33 cellular contexts compared by ENCODE assay signal in genomic region chrX:41543022-41543421, GRCh38.
"Had no signal": no experiment of that assay in that cellular context is flagged by ENCODE, and none has a peak within 500 bp of the region (broad histone marks: within the 10 kb centered on the region; RNA-seq: fewer than 3 reads in every experiment).

No MANE protein-coding gene starts in this region.

- H3K9me3 Mint-ChIP-seq: activated B cell treated with CpG ODN at 0.5 μM for 24 hours; activated CD4-positive, alpha-beta memory T cell treated with anti-CD3 and anti-CD28 coated beads for 36 hours; activated naive CD4-positive, alpha-beta T cell treated with anti-CD3 and anti-CD28 coated beads for 36 hours; activated naive CD4-positive, alpha-beta T cell treated with anti-CD3 and anti-CD28 coated beads, Interleukin-2, amount 50 U/mL, for 24 hours; activated T-helper 1 cell treated with anti-CD3 and anti-CD28 coated beads, Interleukin-12 subunit alpha, Interleukin-12 subunit beta, Interleukin-2, Interleukin-4 antibody, amounts not matched to agents 30 ng/mL and 10 ng/mL and 1 ng/mL, durations not matched to agents 14 hours and 24 hours and 36 hours; activated T-helper 2 cell treated with anti-CD3 and anti-CD28 coated beads, Interferon-gamma antibody, Interleukin-2, Interleukin-4, amounts not matched to agents 10 μg/mL and 5 μg/mL and 100 μg/mL, durations not matched to agents 14 hours and 24 hours and 36 hours; effector memory CD8-positive, alpha-beta T cell; T-helper 2 cell treated with Interferon-gamma antibody and Interleukin-4, amounts not matched to agents 5 μg/mL and 100 μg/mL, for 36 hours had no signal

- H3K27ac Mint-ChIP-seq: activated B cell treated with CpG ODN at 0.5 μM for 24 hours; activated CD4-positive, alpha-beta memory T cell treated with anti-CD3 and anti-CD28 coated beads for 36 hours; activated CD8-positive, alpha-beta memory T cell treated with anti-CD3 and anti-CD28 coated beads, Interleukin-2, amount 10 ng/mL, durations not matched to agents 7 days and 5 days; activated CD8-positive, alpha-beta T cell treated with anti-CD3 and anti-CD28 coated beads, Interleukin-2, amount 10 ng/mL, durations not matched to agents 7 days and 5 days; activated naive CD4-positive, alpha-beta T cell treated with anti-CD3 and anti-CD28 coated beads for 36 hours; activated naive CD4-positive, alpha-beta T cell treated with anti-CD3 and anti-CD28 coated beads, Interleukin-2, amount 50 U/mL, for 24 hours; activated T-helper 1 cell treated with anti-CD3 and anti-CD28 coated beads, Interleukin-12 subunit alpha, Interleukin-12 subunit beta, Interleukin-2, Interleukin-4 antibody, amounts not matched to agents 30 ng/mL and 10 ng/mL and 1 ng/mL, durations not matched to agents 14 hours and 24 hours and 36 hours; activated T-helper 2 cell treated with anti-CD3 and anti-CD28 coated beads, Interferon-gamma antibody, Interleukin-2, Interleukin-4, amounts not matched to agents 10 μg/mL and 5 μg/mL and 100 μg/mL, durations not matched to agents 14 hours and 24 hours and 36 hours; effector memory CD8-positive, alpha-beta T cell; T-helper 17 cell; T-helper 2 cell treated with Interferon-gamma antibody and Interleukin-4, amounts not matched to agents 5 μg/mL and 100 μg/mL, for 36 hours had no signal

- H3K4me1 Mint-ChIP-seq: activated B cell treated with CpG ODN at 0.5 μM for 24 hours; activated naive CD4-positive, alpha-beta T cell treated with anti-CD3 and anti-CD28 coated beads, Interleukin-2, amount 50 U/mL, for 24 hours had no signal

- H3K36me3 ChIP-seq: adrenal gland, gastroesophageal sphincter, WERI-Rb-1 had no signal

- H3K27me3 ChIP-seq: adrenal gland, body of pancreas, esophagus squamous epithelium, gastroesophageal sphincter had no signal

- H3K9me3 ChIP-seq: adrenal gland, body of pancreas, esophagus squamous epithelium, gastroesophageal sphincter, heart right ventricle had no signal

- H3K4me1 ChIP-seq: adrenal gland, body of pancreas, esophagus squamous epithelium, gastroesophageal sphincter, heart right ventricle had no signal

- DNase-seq: activated B cell treated with CpG ODN at 0.5 μM for 24 hours; activated CD4-positive, alpha-beta memory T cell treated with anti-CD3 and anti-CD28 coated beads for 36 hours; activated CD4-positive, alpha-beta T cell treated with anti-CD3 and anti-CD28 coated beads for 48 hours; activated CD8-positive, alpha-beta memory T cell treated with anti-CD3 and anti-CD28 coated beads, Interleukin-2, amount 10 ng/mL, durations not matched to agents 7 days and 5 days; activated CD8-positive, alpha-beta memory T cell treated with anti-CD3 and anti-CD28 coated beads, Interleukin-2, amount 50 U/mL, for 4 hours; activated CD8-positive, alpha-beta T cell treated with anti-CD3 and anti-CD28 coated beads, Interleukin-2, amount 10 ng/mL, durations not matched to agents 7 days and 5 days; activated effector memory CD4-positive, alpha-beta T cell treated with anti-CD3 and anti-CD28 coated beads, Interleukin-2, amount 50 U/mL, for 16 hours; activated naive CD4-positive, alpha-beta T cell treated with anti-CD3 and anti-CD28 coated beads for 36 hours; activated T-cell treated with anti-CD3 and anti-CD28 coated beads, Interleukin-2, amount 50 U/mL, for 1 hour; activated T-cell treated with anti-CD3 and anti-CD28 coated beads, Interleukin-2, amount 50 U/mL, for 48 hours; adrenal gland; amygdala; aorta; body of pancreas; caudate nucleus; cortex of kidney; dermis blood vessel endothelial cell; effector CD4-positive, alpha-beta T cell; effector memory CD8-positive, alpha-beta T cell; esophagus squamous epithelium; foreskin melanocyte; heart right ventricle; T-helper 1 cell; T-helper 17 cell; T1000; WERI-Rb-1 had no signal

- ATAC-seq: activated CD4-positive, CD25-positive, alpha-beta regulatory T cell treated with anti-CD3 and anti-CD28 coated beads, Interleukin-2, amount 50 U/mL, for 24 hours; activated CD8-positive, alpha-beta memory T cell treated with anti-CD3 and anti-CD28 coated beads, Interleukin-2, amount 10 ng/mL, durations not matched to agents 7 days and 5 days; activated CD8-positive, alpha-beta T cell treated with anti-CD3 and anti-CD28 coated beads, Interleukin-2, amount 10 ng/mL, durations not matched to agents 7 days and 5 days; body of pancreas; effector memory CD8-positive, alpha-beta T cell; gastroesophageal sphincter; heart right ventricle; T-helper 17 cell had no signal

- H3K27ac ChIP-seq: adrenal gland, body of pancreas, esophagus squamous epithelium, gastroesophageal sphincter, heart right ventricle, WERI-Rb-1 had no signal

- H3K4me3 Mint-ChIP-seq: activated B cell treated with CpG ODN at 0.5 μM for 24 hours; activated CD4-positive, alpha-beta memory T cell treated with anti-CD3 and anti-CD28 coated beads for 36 hours; activated CD8-positive, alpha-beta memory T cell treated with anti-CD3 and anti-CD28 coated beads, Interleukin-2, amount 10 ng/mL, durations not matched to agents 7 days and 5 days; activated CD8-positive, alpha-beta T cell treated with anti-CD3 and anti-CD28 coated beads, Interleukin-2, amount 10 ng/mL, durations not matched to agents 7 days and 5 days; activated naive CD4-positive, alpha-beta T cell treated with anti-CD3 and anti-CD28 coated beads for 36 hours; activated naive CD4-positive, alpha-beta T cell treated with anti-CD3 and anti-CD28 coated beads, Interleukin-2, amount 50 U/mL, for 24 hours; activated T-helper 1 cell treated with anti-CD3 and anti-CD28 coated beads, Interleukin-12 subunit alpha, Interleukin-12 subunit beta, Interleukin-2, Interleukin-4 antibody, amounts not matched to agents 30 ng/mL and 10 ng/mL and 1 ng/mL, durations not matched to agents 14 hours and 24 hours and 36 hours; effector memory CD8-positive, alpha-beta T cell; T-helper 17 cell; T-helper 2 cell treated with Interferon-gamma antibody and Interleukin-4, amounts not matched to agents 5 μg/mL and 100 μg/mL, for 36 hours had no signal

- H3K27me3 Mint-ChIP-seq: activated B cell treated with CpG ODN at 0.5 μM for 24 hours; activated CD4-positive, alpha-beta memory T cell treated with anti-CD3 and anti-CD28 coated beads for 36 hours; activated CD8-positive, alpha-beta memory T cell treated with anti-CD3 and anti-CD28 coated beads, Interleukin-2, amount 10 ng/mL, durations not matched to agents 7 days and 5 days; activated naive CD4-positive, alpha-beta T cell treated with anti-CD3 and anti-CD28 coated beads, Interleukin-2, amount 50 U/mL, for 24 hours; effector memory CD8-positive, alpha-beta T cell; T-helper 17 cell had no signal

- FAIRE-seq: colon had no signal

- H3K4me3 ChIP-seq: adrenal gland, body of pancreas, esophagus squamous epithelium, gastroesophageal sphincter, heart right ventricle had no signal
